30 cellular contexts compared by ENCODE assay signal in the genomic region with DNA sequence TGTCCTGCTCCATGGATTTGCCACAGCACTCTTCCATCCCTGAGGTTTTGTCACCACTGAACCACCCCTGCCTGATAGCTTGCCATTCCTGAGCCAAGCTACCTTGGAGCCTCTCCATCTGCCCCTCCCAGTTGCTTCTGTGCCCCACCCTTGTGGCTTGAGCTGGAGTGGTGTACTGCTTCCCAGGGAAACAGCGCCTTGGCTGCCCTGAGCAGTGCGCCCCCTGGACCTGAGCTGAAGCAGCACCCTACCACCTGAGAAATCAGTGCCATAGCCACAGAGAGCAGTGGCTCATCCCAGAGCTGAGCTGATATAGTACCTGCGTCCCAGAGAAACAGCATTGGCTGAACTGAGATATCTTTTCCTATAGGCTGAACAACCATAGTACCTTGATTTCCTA. TPM values are rescaled to one million over a fixed set of nuclear protein-coding genes. Genes with fewer than 3 reads are reported as not detected.
"Had no signal": no experiment of that assay in that cellular context is flagged by ENCODE, and none has a peak within 500 bp of the region (broad histone marks: within the 10 kb centered on the region; RNA-seq: fewer than 3 reads in every experiment).

No MANE protein-coding gene starts in this region.

- H3K36me3 ChIP-seq: ascending aorta, brain microvascular endothelial cell, heart right ventricle, neural progenitor cell, vagina had no signal

- DNase-seq: activated CD4-positive, alpha-beta T cell treated with anti-CD3 and anti-CD28 coated beads for 48 hours; activated CD4-positive, alpha-beta T cell treated with anti-CD3 and anti-CD28 coated beads, Interleukin-2, amount 50 U/mL, for 48 hours; activated CD8-positive, alpha-beta memory T cell treated with anti-CD3 and anti-CD28 coated beads for 24 hours; activated effector memory CD4-positive, alpha-beta T cell treated with Interleukin-2 at 50 U/mL for 16 hours; activated naive CD4-positive, alpha-beta T cell treated with anti-CD3 and anti-CD28 coated beads, Interleukin-2, amount 10 ng/mL, durations not matched to agents 7 days and 5 days; activated naive CD8-positive, alpha-beta T cell treated with anti-CD3 and anti-CD28 coated beads, Interleukin-2, amount 10 ng/mL, durations not matched to agents 7 days and 5 days; brain microvascular endothelial cell; caudate nucleus; cortex of kidney; effector memory CD8-positive, alpha-beta T cell; foreskin melanocyte; heart right ventricle; natural killer cell; posterior cingulate gyrus; stimulated activated CD4-positive, alpha-beta T cell treated with anti-CD3 and anti-CD28 coated beads, Interleukin-12 subunit alpha, Interleukin-12 subunit beta, amount 100 ng/mL, for 4 hours; stimulated activated CD4-positive, alpha-beta T cell treated with anti-CD3 and anti-CD28 coated beads, Interleukin-4, amount 100 ng/mL, for 24 hours; stimulated activated naive CD8-positive, alpha-beta T cell treated with anti-CD3 and anti-CD28 coated beads, Interleukin-15, amount 100 ng/mL, for 72 hours; substantia nigra had no signal

- H3K27me3 ChIP-seq: ascending aorta, brain microvascular endothelial cell, heart right ventricle, neural progenitor cell, vagina had no signal

- H3K9me3 ChIP-seq: vagina had no signal

- H2AFZ ChIP-seq: neural progenitor cell had no signal

- H3K4me1 ChIP-seq: ascending aorta, heart right ventricle, neural progenitor cell, vagina had no signal

- H3K4me3 ChIP-seq: ascending aorta, heart right ventricle, neural progenitor cell, vagina had no signal

- ATAC-seq: activated CD4-positive, CD25-positive, alpha-beta regulatory T cell treated with anti-CD3 and anti-CD28 coated beads, Interleukin-2, amount 50 U/mL, for 24 hours; effector memory CD8-positive, alpha-beta T cell; heart right ventricle; natural killer cell; right cardiac atrium; stimulated activated effector memory CD8-positive, alpha-beta T cell treated with anti-CD3 and anti-CD28 coated beads, Interleukin-12 subunit alpha, Interleukin-12 subunit beta, amount 100 ng/mL, for 72 hours; stimulated activated naive CD8-positive, alpha-beta T cell treated with anti-CD3 and anti-CD28 coated beads, Interleukin-15, amount 100 ng/mL, for 72 hours had no signal

- H3K27ac ChIP-seq: ascending aorta, brain microvascular endothelial cell, heart right ventricle, neural progenitor cell, vagina had no signal

- FAIRE-seq: endothelial cell of umbilical vein, islet of Langerhans had no signal

- H3K4me2 ChIP-seq: neural progenitor cell had no signal

- H3K9ac ChIP-seq: neural progenitor cell had no signal

RNA-seq across cellular contexts. Expression of gene IL22RA2, which starts 40.3 kb away (rescaled TPM):
- total RNA-seq: activated naive CD8-positive, alpha-beta T cell treated with anti-CD3 and anti-CD28 coated beads, Interleukin-2, amount 10 ng/mL, durations not matched to agents 7 days and 5 days; ascending aorta; chondrocyte; endothelial cell of umbilical vein; glomerular endothelial cell; natural killer cell; omental fat pad; skeletal muscle tissue; vagina had no signal
- polyA plus RNA-seq: endothelial cell of umbilical vein, heart right ventricle had no signal
